ENCODE assay signal across 8 cellular contexts in the genomic region with DNA sequence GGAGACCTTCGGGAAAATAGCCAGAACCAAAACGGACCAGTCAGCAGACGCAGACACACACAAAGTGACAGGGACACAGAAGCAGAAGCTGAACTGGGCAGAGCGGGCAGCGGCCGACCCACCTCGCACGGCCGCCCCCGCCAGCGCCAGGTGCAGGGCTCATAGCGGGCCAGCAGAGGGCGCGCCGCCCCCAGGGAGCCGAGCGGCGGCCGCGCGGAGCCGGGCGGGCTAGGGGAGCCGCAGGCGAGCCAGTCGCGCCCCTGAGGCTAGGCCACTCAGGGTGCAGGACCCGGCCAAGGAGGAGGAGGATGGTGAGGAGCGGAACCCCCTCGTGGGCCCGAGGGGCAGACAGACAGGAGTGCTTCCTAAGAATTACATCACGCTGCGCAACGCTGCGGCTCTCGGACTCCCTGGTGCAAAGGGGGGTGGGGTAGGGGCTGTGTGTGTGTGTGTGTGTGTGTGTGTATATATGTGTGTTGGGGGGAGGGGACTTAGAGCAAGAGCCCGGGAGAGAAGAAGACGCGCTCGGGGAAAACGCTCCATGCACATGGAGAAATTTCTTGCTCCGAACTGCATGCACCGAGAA. TPM values are rescaled to one million over a fixed set of nuclear protein-coding genes. Genes with fewer than 3 reads are reported as not detected.
DNase-seq lines count a peak whose midpoint lies in the region; TF ChIP-seq lines count a peak whose summit lies in the region.

No MANE protein-coding gene starts in this region.

- no peaks in the 10 kb centered on the region for H3K9me3 ChIP-seq in ES-I3 (ENCODE audit: control insufficient read depth, insufficient read depth, low read length)

- CTCF ChIA-PET in HEK293T (lab: Yijun Ruan, JAX): interaction anchor here (0.6 to 2.0 kb wide), 9 partner anchors 10 to 873 kb away, joined by 3 to 8 read pairs (median 4); no protein-coding TSS in a partner anchor

- peak overlapping the region; percentile 84 for H3K9ac ChIP-seq in ES-I3 (ENCODE audit: low read depth, low read length)

- DNase-seq in HEK293T (ENCODE audit: extremely low spot score) (peak; percentile 86), NCI-H1694 (lab: John Stamatoyannopoulos, UW) (peak; percentile 61), cerebellum (ENCODE audit: low spot score) (peak; percentile 74), left kidney (ENCODE audit: low read depth, low spot score) (peak; percentile 87), SHP77 treated with DMSO at 0.1 percent for 48 hours (lab: John Stamatoyannopoulos, UW) (no peak)
- peak; percentile 40 to 58 (median 50) for DNase-seq in activated CD4-positive, CD25-positive, alpha-beta regulatory T cell (lab: John Stamatoyannopoulos, UW)
- DNase-seq in stimulated activated CD4-positive, alpha-beta T cell treated with anti-CD3 and anti-CD28 coated beads, Interleukin-1b, Interleukin-23, amount 100 ng/mL, for 4 hours (ENCODE audit: low read depth in 2 of 2): peak; percentile 56 to 70

- POLR2A ChIA-PET in HEK293T (lab: Yijun Ruan, JAX): interaction anchor here (0.6 to 1.5 kb wide), 4 partner anchors 63 to 243 kb away, joined by 3 to 4 read pairs (median 3); no protein-coding TSS in a partner anchor

- peaks cover 8% of the 10 kb centered on the region; the same call in 1 of the 2 replicates for H3K4me1 ChIP-seq in ES-I3 (ENCODE audit: insufficient read depth, low read length)

- no peaks in the 10 kb centered on the region for H3K36me3 ChIP-seq in ES-I3 (ENCODE audit: insufficient read depth, low read length)

TF ChIP-seq in HEK293T, 16 proteins besides CTCF, POLR2A, EP300 and RAD21:
- TF ChIP-seq, protein P1, sequence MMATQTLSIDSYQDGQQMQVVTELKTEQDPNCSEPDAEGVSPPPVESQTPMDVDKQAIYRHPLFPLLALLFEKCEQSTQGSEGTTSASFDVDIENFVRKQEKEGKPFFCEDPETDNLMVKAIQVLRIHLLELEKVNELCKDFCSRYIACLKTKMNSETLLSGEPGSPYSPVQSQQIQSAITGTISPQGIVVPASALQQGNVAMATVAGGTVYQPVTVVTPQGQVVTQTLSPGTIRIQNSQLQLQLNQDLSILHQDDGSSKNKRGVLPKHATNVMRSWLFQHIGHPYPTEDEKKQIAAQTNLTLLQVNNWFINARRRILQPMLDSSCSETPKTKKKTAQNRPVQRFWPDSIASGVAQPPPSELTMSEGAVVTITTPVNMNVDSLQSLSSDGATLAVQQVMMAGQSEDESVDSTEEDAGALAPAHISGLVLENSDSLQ (IDR thresholded peaks at IDR 0.05): no peak
- TF ChIP-seq L3MBTL2 (conservative IDR thresholded peaks at IDR 0.05): peak; percentile 38; the same call in 1 of the 2 replicates
TF ChIP-seq in HEK293T: peak in this region for 1.

RNA-seq across cellular contexts. Expression of a gene that starts 0.9 kb away (rescaled TPM):
- total RNA-seq in cerebellum: 6.9 TPM
